ENCODE assay signal across 8 cellular contexts in the genomic region with DNA sequence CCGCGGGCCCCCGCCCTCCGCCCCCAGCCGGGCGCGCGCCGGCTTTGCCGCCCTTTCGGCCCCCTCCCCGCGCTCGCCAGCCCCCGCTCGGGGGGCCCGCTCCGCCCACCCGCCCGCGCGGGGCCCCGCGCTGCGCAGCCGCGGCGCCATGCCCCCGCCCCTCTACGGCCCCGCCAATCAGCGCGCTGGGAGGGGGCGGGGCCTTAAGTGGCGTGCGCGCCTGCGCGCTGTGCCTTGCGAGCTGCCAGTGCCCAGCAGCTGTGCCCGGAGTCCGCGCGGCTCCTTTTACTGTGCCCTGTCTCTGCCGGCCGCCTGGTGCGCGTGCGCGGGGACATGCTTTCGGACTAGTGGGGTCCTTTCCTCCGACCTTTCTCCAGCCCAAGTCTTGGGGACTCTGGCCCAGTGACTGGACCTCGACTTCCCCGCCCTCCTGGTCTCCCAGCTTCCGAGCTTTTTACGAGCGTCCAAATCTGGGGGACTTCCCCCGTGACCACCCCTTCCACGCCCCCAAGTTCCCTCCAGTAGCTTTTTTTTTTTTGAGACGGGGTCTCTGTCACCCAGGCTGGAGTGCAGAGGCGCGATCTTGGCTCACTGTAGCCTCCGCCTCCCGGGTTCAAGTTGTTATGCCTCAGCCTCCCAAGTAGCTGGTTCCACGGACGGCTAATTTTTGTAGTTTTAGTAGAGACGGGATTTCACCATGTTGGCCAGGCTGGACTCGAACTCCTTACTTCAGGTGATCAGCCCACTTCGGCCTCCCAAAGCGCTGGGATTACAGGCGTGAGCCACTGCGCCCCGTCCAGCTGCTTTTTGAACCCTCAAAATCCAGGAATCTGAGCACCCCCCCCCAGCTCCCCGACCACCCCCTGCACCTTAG. TPM values are rescaled to one million over a fixed set of nuclear protein-coding genes. Genes with fewer than 3 reads are reported as not detected.
DNase-seq lines count a peak whose midpoint lies in the region; ATAC-seq, FAIRE-seq and TF ChIP-seq lines count a peak whose summit lies in the region.

A gene with protein sequence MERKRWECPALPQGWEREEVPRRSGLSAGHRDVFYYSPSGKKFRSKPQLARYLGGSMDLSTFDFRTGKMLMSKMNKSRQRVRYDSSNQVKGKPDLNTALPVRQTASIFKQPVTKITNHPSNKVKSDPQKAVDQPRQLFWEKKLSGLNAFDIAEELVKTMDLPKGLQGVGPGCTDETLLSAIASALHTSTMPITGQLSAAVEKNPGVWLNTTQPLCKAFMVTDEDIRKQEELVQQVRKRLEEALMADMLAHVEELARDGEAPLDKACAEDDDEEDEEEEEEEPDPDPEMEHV (minus strand): TSS at position 111 of the 874 bp plus-strand sequence. CDS start 234 bp downstream, outside the sequence.

- CTCF ChIA-PET in PC-3 (lab: Charles Lee), result interaction anchor here (0.5 to 1.1 kb wide), 3 partner anchors 8 to 13 kb away, joined by 3 to 7 read pairs (median 5); a partner anchor contains a TSS

- no peaks in the 10 kb centered on the region for H3K27me3 Mint-ChIP-seq in IgD-negative memory B cell

- peaks cover 13 to 20% (median 17%) of the 10 kb centered on the region in 3 donors for H3K4me1 Mint-ChIP-seq in IgD-negative memory B cell

- H3K4me2 ChIP-seq in PC-3 (ENCODE audit: low read length), result peak within 1 kb of the TSS; percentile 97

- no TSS peak for BruUV-seq in PC-3 (replicated peaks; lab: Mats Ljungman, UMichigan)

- H3K9ac ChIP-seq in PC-3 (ENCODE audit: low read length) (peak within 1 kb of the TSS; percentile 100), muscle layer of colon (ENCODE audit: low read length) (peak within 1 kb of the TSS; percentile 68)

- H3K9me3 ChIP-seq in PC-3 (ENCODE audit: low read length), result no peaks in the 10 kb centered on the region
- no peaks in the 10 kb centered on the region for H3K9me3 ChIP-seq in esophagus (ENCODE audit: control insufficient read depth in 2 of 2, insufficient read depth in 1 of 2, low read depth in 1 of 2, low read length in 1 of 2)
- H3K9me3 ChIP-seq in muscle layer of colon (ENCODE audit: low read length), result no peaks in the 10 kb centered on the region

- intact Hi-C loops in PC-3 (cut with micrococcal nuclease), result no loop called here

- peak within 1 kb of the TSS; percentile 87 for H2AFZ ChIP-seq in PC-3 (ENCODE audit: low read length)

- POLR2A ChIA-PET in PC-3 (lab: Charles Lee; ENCODE audit: unreplicated experiment), result interaction anchor here (0.6 kb wide), 1 partner anchor 60 kb away, joined by 5 read pairs; no protein-coding TSS in a partner anchor

- peaks cover 3% of the 10 kb centered on the region for H3K36me3 Mint-ChIP-seq in IgD-negative memory B cell

- FAIRE-seq in D721Med (lab: Jason Lieb, UNC), result no peak

- no peaks in the 10 kb centered on the region for H4K20me1 ChIP-seq in PC-3 (ENCODE audit: low read length)

- H3K4me3 Mint-ChIP-seq in IgD-negative memory B cell, result peak within 1 kb of the TSS; percentile 83 to 94 (median 90)

- WGBS in esophagus, 2 donors, result 6 to 7% methylated on average over 55 to 74 of the region's 74 CpGs

- H3K36me3 ChIP-seq in PC-3 (ENCODE audit: low read depth, low read length) (peaks cover 5% of the 10 kb centered on the region; the same call in 1 of the 2 replicates), esophagus (ENCODE audit: control insufficient read depth in 2 of 2, insufficient read depth in 2 of 2, low read length in 1 of 2) (peaks cover 9 to 15% of the 10 kb centered on the region in 2 donors), muscle layer of colon (ENCODE audit: insufficient read depth, low read length) (peaks cover 10% of the 10 kb centered on the region)

- H3K4me3 ChIP-seq in PC-3 (ENCODE audit: low read length) (peak within 1 kb of the TSS; percentile 96), esophagus (ENCODE audit: low read depth in 1 of 2, low read length in 2 of 2) (peak within 1 kb of the TSS; percentile 71 to 92), muscle layer of colon (ENCODE audit: low read depth in 1 of 2, low read length in 2 of 2) (peak within 1 kb of the TSS; percentile 78 to 86)

- H3K9me3 Mint-ChIP-seq in IgD-negative memory B cell, result no peaks in the 10 kb centered on the region

- DNase-seq in D721Med (ENCODE audit: insufficient read length, low spot score) (peak; percentile 91), PC-3 (peak; percentile 92)
- peak; percentile 89 for DNase-seq in activated T-cell treated with anti-CD3 and anti-CD28 coated beads, Interleukin-2, amount 50 U/mL, for 1 hour
- DNase-seq in stimulated activated CD8-positive, alpha-beta memory T cell treated with anti-CD3 and anti-CD28 coated beads, Interleukin-7, amount 100 ng/mL, for 1 hour (ENCODE audit: low read depth in 2 of 2), result peak; percentile 67 to 79

- H3K79me2 ChIP-seq in PC-3 (ENCODE audit: low read length), result peaks cover 33% of the 10 kb centered on the region

- TF ChIP-seq CTCF in D721Med (IDR thresholded peaks at IDR 0.05; ENCODE audit: insufficient read depth, missing control alignments) (no peak), PC-3 (conservative IDR thresholded peaks at IDR 0.05; ENCODE audit: low read depth, low read length) (no peak)

- H3K27ac ChIP-seq in PC-3 (ENCODE audit: low read length) (peak within 1 kb of the TSS; percentile 86), esophagus (ENCODE audit: low read depth in 2 of 2, low read length in 1 of 2) (peak within 1 kb of the TSS; percentile 99 to 100), muscle layer of colon (ENCODE audit: low read depth, low read length) (peak within 1 kb of the TSS; percentile 97)

- H3F3A ChIP-seq in PC-3 (ENCODE audit: low read length, unreplicated experiment), result no peaks in the 10 kb centered on the region

- H3K27me3 ChIP-seq in PC-3 (ENCODE audit: low read length) (no peaks in the 10 kb centered on the region), esophagus (ENCODE audit: control insufficient read depth in 1 of 2, insufficient read depth in 2 of 2, low read length in 2 of 2) (no peaks in the 10 kb centered on the region), muscle layer of colon (ENCODE audit: control insufficient read depth in 1 of 2, insufficient read depth in 2 of 2, low read length in 2 of 2) (no peaks in the 10 kb centered on the region)

- peak within 1 kb of the TSS; percentile 62 to 94 (median 89) for H3K27ac Mint-ChIP-seq in IgD-negative memory B cell

- H3K4me1 ChIP-seq in PC-3 (ENCODE audit: insufficient read depth, low read length) (0 out of 2 replicates have a peak, but pooled peaks cover 12% of the 10 kb centered on the region), esophagus (ENCODE audit: control insufficient read depth in 2 of 2, insufficient read depth in 2 of 2, low read length in 1 of 2) (peaks cover 7 to 9% of the 10 kb centered on the region in 2 donors), muscle layer of colon (ENCODE audit: insufficient read depth, low read length) (peaks cover 18% of the 10 kb centered on the region)

- H3K9me2 ChIP-seq in PC-3 (replicated peaks; ENCODE audit: low read length), result no peaks in the 10 kb centered on the region

- ATAC-seq in GM21528 (IDR thresholded peaks at IDR 0.05; ENCODE audit: low FRiP score, unreplicated experiment) (peak; percentile 62), PC-3 (peak; percentile 82)

RNA-seq across cellular contexts. Expression of the gene that starts here (rescaled TPM):
- 16.4 TPM for polyA plus RNA-seq in IgD-negative memory B cell
- 131 and 164 TPM in 2 replicates for total RNA-seq in PC-3 (2014; rRNA removed)
- 10 to 100 TPM; 50.0 to 72.8 TPM for polyA plus RNA-seq in esophagus

Comparison
In these comparisons a context has a peak if more than half of its experiments do, and no peak if none do; other contexts are left out.
1. Peak in every context shown above with its lines: DNase-seq, ATAC-seq, H3K4me3 ChIP-seq and H3K27ac ChIP-seq.